21 cellular contexts compared by ENCODE assay signal in the genomic region with DNA sequence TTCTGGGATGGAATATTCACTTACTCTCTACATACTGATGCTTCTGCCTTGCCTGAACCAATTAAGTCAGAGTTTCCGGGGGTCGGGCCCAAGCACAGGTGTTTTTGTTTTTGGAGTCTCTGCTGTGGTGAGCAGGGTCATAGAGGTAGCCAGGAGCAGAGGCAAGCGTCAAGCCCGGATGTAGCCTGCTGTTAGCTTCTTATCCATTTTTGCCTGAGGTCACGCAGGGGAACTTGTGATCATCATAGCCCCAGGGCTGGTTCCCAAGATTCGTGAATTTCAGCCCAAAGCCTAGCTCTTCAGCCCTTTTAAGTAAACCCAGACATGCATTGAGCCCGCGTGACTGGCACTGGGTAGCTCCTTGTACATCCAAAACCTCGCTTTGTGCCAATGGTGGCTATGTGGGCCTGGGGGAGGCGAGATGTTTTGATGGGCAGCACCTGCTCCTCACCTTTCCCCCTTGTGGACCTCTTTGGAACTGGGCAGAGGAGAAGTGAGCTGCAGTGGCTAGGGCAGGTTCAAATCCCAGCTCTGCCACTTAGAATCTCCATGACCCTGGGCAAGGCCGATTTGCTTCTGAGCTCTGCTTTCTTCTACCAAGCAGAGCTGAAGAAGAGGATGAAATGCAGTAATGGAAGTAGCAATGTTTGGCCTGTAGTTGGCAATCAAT. TPM values are rescaled to one million over a fixed set of nuclear protein-coding genes. Genes with fewer than 3 reads are reported as not detected.
"Had no signal": no experiment of that assay in that cellular context is flagged by ENCODE, and none has a peak within 500 bp of the region (broad histone marks: within the 10 kb centered on the region; RNA-seq: fewer than 3 reads in every experiment).

No MANE protein-coding gene starts in this region.

- H3K4me1 ChIP-seq: breast epithelium, left lung, prostate gland had no signal

- H3K79me2 ChIP-seq: hepatocyte had no signal

- H3K9me3 Mint-ChIP-seq: activated B cell treated with CpG ODN at 0.5 μM for 24 hours; activated CD4-positive, alpha-beta T cell treated with anti-CD3 and anti-CD28 coated beads, Interleukin-2, amount 10 ng/mL, durations not matched to agents 24 days and 14 days; naive B cell had no signal

- H3K27me3 ChIP-seq: breast epithelium, hepatocyte, tibial nerve, vagina had no signal

- H3K9me3 ChIP-seq: breast epithelium, left lung, prostate gland, tibial nerve, vagina had no signal

- H3K36me3 ChIP-seq: breast epithelium, left lung, prostate gland, vagina had no signal

- DNase-seq: activated B cell treated with CpG ODN at 0.5 μM for 24 hours; activated CD4-positive, alpha-beta T cell treated with anti-CD3 and anti-CD28 coated beads, Interleukin-2, amount 10 ng/mL, durations not matched to agents 24 days and 14 days; activated naive CD4-positive, alpha-beta T cell treated with Interleukin-2 at 50 U/mL for 16 hours; aorta; erythroblast; mammary epithelial cell; naive B cell; occipital lobe; right cardiac atrium; stimulated activated CD4-positive, alpha-beta T cell treated with anti-CD3 and anti-CD28 coated beads, Interleukin-4, amount 100 ng/mL, for 24 hours; stimulated activated naive CD4-positive, alpha-beta T cell treated with Interleukin-2 at 50 U/mL for 16 hours; substantia nigra; T-helper 17 cell had no signal

- H3K4me3 ChIP-seq: breast epithelium, hepatocyte, left lung, prostate gland, skin epidermis, tibial nerve, vagina had no signal

- H3K4me2 ChIP-seq: hepatocyte had no signal

- H3K27ac ChIP-seq: breast epithelium, hepatocyte, left lung, prostate gland, skin epidermis, tibial nerve, vagina had no signal

- H3K27ac Mint-ChIP-seq: activated B cell treated with CpG ODN at 0.5 μM for 24 hours; activated CD4-positive, alpha-beta T cell treated with anti-CD3 and anti-CD28 coated beads, Interleukin-2, amount 10 ng/mL, durations not matched to agents 24 days and 14 days; naive B cell; T-helper 17 cell had no signal

- H2AFZ ChIP-seq: hepatocyte had no signal

- ATAC-seq: left lung, right cardiac atrium, T-helper 17 cell had no signal

- H3K4me3 Mint-ChIP-seq: activated B cell treated with CpG ODN at 0.5 μM for 24 hours; activated CD4-positive, alpha-beta T cell treated with anti-CD3 and anti-CD28 coated beads, Interleukin-2, amount 10 ng/mL, durations not matched to agents 24 days and 14 days; T-helper 17 cell had no signal

RNA-seq across cellular contexts. Expression of gene FGF18, which starts 33.7 kb away (rescaled TPM):
- total RNA-seq: activated B cell treated with CpG ODN at 0.5 μM for 24 hours, dermis microvascular lymphatic vessel endothelial cell had no signal
